ENCODE assay signal across 8 cellular contexts in the genomic region with DNA sequence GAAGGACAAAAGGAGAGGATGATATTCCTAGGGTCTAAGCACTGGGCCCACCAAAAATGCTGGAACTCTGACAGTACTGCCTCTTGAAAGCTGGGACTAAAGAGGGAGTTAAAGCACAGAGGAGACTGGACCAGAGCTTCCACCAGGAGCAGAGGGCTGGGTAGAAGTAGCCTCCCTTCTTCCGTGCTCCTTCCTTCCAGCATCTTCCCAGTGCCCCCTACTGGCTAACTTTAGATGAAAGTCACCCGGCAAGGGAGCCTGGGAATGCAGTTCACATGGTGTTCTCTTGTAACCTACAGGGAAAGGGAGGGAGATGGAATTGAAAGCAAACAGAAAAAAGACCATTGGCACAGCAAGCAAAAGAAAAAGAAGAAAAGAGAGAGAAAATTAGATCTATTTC.
DNase-seq lines count a peak whose midpoint lies in the region; ATAC-seq and TF ChIP-seq lines count a peak whose summit lies in the region.

No MANE protein-coding gene starts in this region.

- intact Hi-C loops in Right ventricle myocardium superior (cut with DNase I), result loop anchor here (5.0 kb wide), 1 partner anchor 35 kb away; no protein-coding TSS in a partner anchor
- intact Hi-C loops in stomach (cut with DNase I; ENCODE audit: low total_unique reads), result no loop called here

- H3K27me3 ChIP-seq in HL-60 (ENCODE audit: insufficient read depth, poor library complexity, severe bottlenecking) (no peaks in the 10 kb centered on the region), stomach (no peaks in the 10 kb centered on the region)

- WGBS in stomach, 5 donors, result 21 to 52% (median 37%) methylated on average over 2 of the region's 2 CpGs

- no peaks in the 10 kb centered on the region for H3K4me1 ChIP-seq in stomach

- TF ChIP-seq EP300 in stomach (IDR thresholded peaks at IDR 0.05), result no peak

- H3K9me3 ChIP-seq in stomach, result no peaks in the 10 kb centered on the region

- no peak for TF ChIP-seq POLR2A in stomach (IDR thresholded peaks at IDR 0.05)

- no peak overlapping the region for H3K4me3 ChIP-seq in HL-60 (replicated peaks; ENCODE audit: insufficient read depth, low read length)
- H3K4me3 ChIP-seq in stomach, result no peak overlapping the region

- ATAC-seq in GM18873 (IDR thresholded peaks at IDR 0.05; ENCODE audit: low FRiP score, unreplicated experiment) (peak; percentile 64), Right ventricle myocardium superior (ENCODE audit: poor library complexity) (peak; percentile 80), GM19455 (IDR thresholded peaks at IDR 0.05; ENCODE audit: unreplicated experiment) (no peak)

- H3K27ac ChIP-seq in HL-60 (replicated peaks), result no peak overlapping the region
- H3K27ac ChIP-seq in stomach, result no peak overlapping the region

- no peaks in the 10 kb centered on the region for H3K36me3 ChIP-seq in stomach

- TF ChIP-seq CTCF in HL-60 (IDR thresholded peaks at IDR 0.05; ENCODE audit: insufficient read depth, low read length) (peak; percentile 50), stomach (IDR thresholded peaks at IDR 0.05) (peak in 2 of 7 experiments; percentile 31 to 38)

- DNase-seq in COLO668 (lab: John Stamatoyannopoulos, UW; ENCODE audit: unreplicated experiment) (peak; percentile 2), HL-60 (ENCODE audit: low read depth in 1 of 2, low spot score in 1 of 2) (peak; percentile 16 to 52), SW480 (ENCODE audit: low spot score) (peak; percentile 37), Right ventricle myocardium superior (no peak), stomach (peak; percentile 40), HPDE6-E6E7 (ENCODE audit: extremely low spot score) (no peak)

Comparison
In these comparisons a context has a peak if more than half of its experiments do, and no peak if none do; other contexts are left out.
1. DNase-seq: peak in COLO668 (single experiment), HL-60 (2 of 2), SW480 (single experiment) and stomach (single experiment); none in Right ventricle myocardium superior (single experiment) and HPDE6-E6E7 (single experiment).